In genomic region chr1:181985981-181986906, GRCh38 we compare ENCODE assay signal across 12 cellular contexts.
"Had no signal": no experiment of that assay in that cellular context is flagged by ENCODE, and none has a peak within 500 bp of the region (broad histone marks: within the 10 kb centered on the region; RNA-seq: fewer than 3 reads in every experiment).

No MANE protein-coding gene starts in this region.

- H3K27ac ChIP-seq: gastrocnemius medialis, left ventricle myocardium inferior, pancreas, transverse colon had no signal

- DNase-seq: activated effector memory CD4-positive, alpha-beta T cell treated with anti-CD3 and anti-CD28 coated beads, Interleukin-2, amount 50 U/mL, for 16 hours; activated T-cell treated with anti-CD3 and anti-CD28 coated beads, Interleukin-2, amount 50 U/mL, for 1 hour; effector CD8-positive, alpha-beta T cell; gastrocnemius medialis; kidney; left ventricle myocardium inferior; pancreas; stimulated activated CD4-positive, alpha-beta T cell treated with anti-CD3 and anti-CD28 coated beads, Interleukin-15, amount 100 ng/mL, for 24 hours; stimulated activated CD4-positive, alpha-beta T cell treated with anti-CD3 and anti-CD28 coated beads, Interleukin-4, amount 100 ng/mL, for 24 hours; transverse colon had no signal

- FAIRE-seq: bronchial epithelial cell, colon, kidney, pancreas had no signal
